In genomic region chr6:146850238-146850896, GRCh38 we compare ENCODE assay signal across 13 cellular contexts.
DNase-seq lines count a peak whose midpoint lies in the region; ATAC-seq and TF ChIP-seq lines count a peak whose summit lies in the region.
"Had no signal": no experiment of that assay in that cellular context is flagged by ENCODE, and none has a peak within 500 bp of the region (broad histone marks: within the 10 kb centered on the region; RNA-seq: fewer than 3 reads in every experiment).

No MANE protein-coding gene starts in this region.

- H3K4me3 Mint-ChIP-seq in nephron progenitor cell = no peak overlapping the region

- TF ChIP-seq CTCF in astrocyte of the cerebellum (IDR thresholded peaks at IDR 0.05; ENCODE audit: low read depth, low read length, missing control alignments) = no peak
- no peak for TF ChIP-seq CTCF in nephron progenitor cell (IDR thresholded peaks at IDR 0.05)

- H3K27ac Mint-ChIP-seq in nephron progenitor cell = peak overlapping the region; percentile 5

- H3K27me3 Mint-ChIP-seq in nephron progenitor cell (ENCODE audit: low read depth, poor library complexity) = peaks cover 4% of the 10 kb centered on the region

- no peaks in the 10 kb centered on the region for H3K36me3 Mint-ChIP-seq in nephron progenitor cell (ENCODE audit: low read depth)

- ATAC-seq in HG02884 (IDR thresholded peaks at IDR 0.05; ENCODE audit: unreplicated experiment) (peak; percentile 62), HG02970 (IDR thresholded peaks at IDR 0.05; ENCODE audit: low FRiP score, unreplicated experiment) (no peak)
- ATAC-seq: left lobe of liver had no signal

- in situ Hi-C loops in astrocyte of the cerebellum (cut with HindIII; ENCODE audit: low sequenced_read_pairs) = loop anchor here (5.0 kb wide), 1 partner anchor 82 kb away; no protein-coding TSS in a partner anchor

- H3K9me3 Mint-ChIP-seq in nephron progenitor cell = peaks cover 6% of the 10 kb centered on the region

- DNase-seq in ELF-1 (ENCODE audit: low read depth, low spot score) (peak; percentile 33), astrocyte of the cerebellum (ENCODE audit: low read depth) (peak; percentile 24), nephron progenitor cell (no peak), NCI-H524 treated with DMSO at 0.1 percent for 48 hours (lab: John Stamatoyannopoulos, UW) (no peak), NCI-H446 (lab: John Stamatoyannopoulos, UW) (no peak)
- DNase-seq in activated effector memory CD4-positive, alpha-beta T cell treated with Interleukin-2 at 50 U/mL for 16 hours = no peak
- DNase-seq: effector CD4-positive, alpha-beta T cell; GF-D8; NCI-H187 had no signal

- H3K4me1 Mint-ChIP-seq in nephron progenitor cell = peaks cover 5% of the 10 kb centered on the region

- no peak overlapping the region for H3K4me3 ChIP-seq in astrocyte of the cerebellum (ENCODE audit: low read depth, low read length)
- H3K4me3 ChIP-seq: uterus had no signal

Comparison
In these comparisons a context has a peak if more than half of its experiments do, and no peak if none do; other contexts are left out.
1. DNase-seq: peak in ELF-1 (single experiment) and astrocyte of the cerebellum (single experiment); none in nephron progenitor cell (single experiment), NCI-H524 treated with DMSO at 0.1 percent for 48 hours (single experiment), activated effector memory CD4-positive, alpha-beta T cell treated with Interleukin-2 at 50 U/mL for 16 hours (single experiment) and NCI-H446 (0 of 2).